1 cellular context compared by ENCODE assay signal in genomic region chr17:42574463-42574862, GRCh38.
TF ChIP-seq lines count a peak whose summit lies in the region.

No MANE protein-coding gene starts in this region.

TF ChIP-seq in SK-N-SH treated with all-trans-retinoic acid at 6 μM for 48 hours, 23 proteins besides CTCF, POLR2A, EP300 and RAD21 (continued from another document):
- TF ChIP-seq, protein P1, sequence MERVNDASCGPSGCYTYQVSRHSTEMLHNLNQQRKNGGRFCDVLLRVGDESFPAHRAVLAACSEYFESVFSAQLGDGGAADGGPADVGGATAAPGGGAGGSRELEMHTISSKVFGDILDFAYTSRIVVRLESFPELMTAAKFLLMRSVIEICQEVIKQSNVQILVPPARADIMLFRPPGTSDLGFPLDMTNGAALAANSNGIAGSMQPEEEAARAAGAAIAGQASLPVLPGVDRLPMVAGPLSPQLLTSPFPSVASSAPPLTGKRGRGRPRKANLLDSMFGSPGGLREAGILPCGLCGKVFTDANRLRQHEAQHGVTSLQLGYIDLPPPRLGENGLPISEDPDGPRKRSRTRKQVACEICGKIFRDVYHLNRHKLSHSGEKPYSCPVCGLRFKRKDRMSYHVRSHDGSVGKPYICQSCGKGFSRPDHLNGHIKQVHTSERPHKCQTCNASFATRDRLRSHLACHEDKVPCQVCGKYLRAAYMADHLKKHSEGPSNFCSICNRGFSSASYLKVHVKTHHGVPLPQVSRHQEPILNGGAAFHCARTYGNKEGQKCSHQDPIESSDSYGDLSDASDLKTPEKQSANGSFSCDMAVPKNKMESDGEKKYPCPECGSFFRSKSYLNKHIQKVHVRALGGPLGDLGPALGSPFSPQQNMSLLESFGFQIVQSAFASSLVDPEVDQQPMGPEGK (CRISPR knock-in tag; IDR thresholded peaks at IDR 0.05; ENCODE audit: borderline replicate concordance), result no peak
- TF ChIP-seq ESRRG (CRISPR knock-in tag; IDR thresholded peaks at IDR 0.05) (no peak), TOX (CRISPR knock-in tag; IDR thresholded peaks at IDR 0.05; ENCODE audit: borderline replicate concordance) (no peak), PPARA (CRISPR knock-in tag; IDR thresholded peaks at IDR 0.05; ENCODE audit: borderline replicate concordance) (no peak), ZFP3 (CRISPR knock-in tag; IDR thresholded peaks at IDR 0.05) (no peak), GLIS3 (CRISPR knock-in tag; IDR thresholded peaks at IDR 0.05) (no peak), POU6F1 (CRISPR knock-in tag; IDR thresholded peaks at IDR 0.05; ENCODE audit: borderline replicate concordance, low read depth) (no peak), BACH2 (CRISPR knock-in tag; IDR thresholded peaks at IDR 0.05; ENCODE audit: borderline replicate concordance) (no peak)
- TF ChIP-seq, protein P2, sequence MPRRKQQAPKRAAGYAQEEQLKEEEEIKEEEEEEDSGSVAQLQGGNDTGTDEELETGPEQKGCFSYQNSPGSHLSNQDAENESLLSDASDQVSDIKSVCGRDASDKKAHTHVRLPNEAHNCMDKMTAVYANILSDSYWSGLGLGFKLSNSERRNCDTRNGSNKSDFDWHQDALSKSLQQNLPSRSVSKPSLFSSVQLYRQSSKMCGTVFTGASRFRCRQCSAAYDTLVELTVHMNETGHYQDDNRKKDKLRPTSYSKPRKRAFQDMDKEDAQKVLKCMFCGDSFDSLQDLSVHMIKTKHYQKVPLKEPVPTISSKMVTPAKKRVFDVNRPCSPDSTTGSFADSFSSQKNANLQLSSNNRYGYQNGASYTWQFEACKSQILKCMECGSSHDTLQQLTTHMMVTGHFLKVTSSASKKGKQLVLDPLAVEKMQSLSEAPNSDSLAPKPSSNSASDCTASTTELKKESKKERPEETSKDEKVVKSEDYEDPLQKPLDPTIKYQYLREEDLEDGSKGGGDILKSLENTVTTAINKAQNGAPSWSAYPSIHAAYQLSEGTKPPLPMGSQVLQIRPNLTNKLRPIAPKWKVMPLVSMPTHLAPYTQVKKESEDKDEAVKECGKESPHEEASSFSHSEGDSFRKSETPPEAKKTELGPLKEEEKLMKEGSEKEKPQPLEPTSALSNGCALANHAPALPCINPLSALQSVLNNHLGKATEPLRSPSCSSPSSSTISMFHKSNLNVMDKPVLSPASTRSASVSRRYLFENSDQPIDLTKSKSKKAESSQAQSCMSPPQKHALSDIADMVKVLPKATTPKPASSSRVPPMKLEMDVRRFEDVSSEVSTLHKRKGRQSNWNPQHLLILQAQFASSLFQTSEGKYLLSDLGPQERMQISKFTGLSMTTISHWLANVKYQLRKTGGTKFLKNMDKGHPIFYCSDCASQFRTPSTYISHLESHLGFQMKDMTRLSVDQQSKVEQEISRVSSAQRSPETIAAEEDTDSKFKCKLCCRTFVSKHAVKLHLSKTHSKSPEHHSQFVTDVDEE (CRISPR knock-in tag; IDR thresholded peaks at IDR 0.05), result no peak
